32 cellular contexts compared by ENCODE assay signal in genomic region chr20:46741924-46742692, GRCh38. TPM values are rescaled to one million over a fixed set of nuclear protein-coding genes. Genes with fewer than 3 reads are reported as not detected.
"Had no signal": no experiment of that assay in that cellular context is flagged by ENCODE, and none has a peak within 500 bp of the region (broad histone marks: within the 10 kb centered on the region; RNA-seq: fewer than 3 reads in every experiment).

No MANE protein-coding gene starts in this region.

- H3K27ac Mint-ChIP-seq: activated CD4-positive, alpha-beta T cell treated with anti-CD3 and anti-CD28 coated beads for 36 hours; activated CD4-positive, alpha-beta T cell treated with anti-CD3 and anti-CD28 coated beads, Interleukin-2, amount 10 ng/mL, durations not matched to agents 7 days and 5 days; activated CD8-positive, alpha-beta T cell treated with anti-CD3 and anti-CD28 coated beads, Interleukin-2, amount 10 ng/mL, durations not matched to agents 7 days and 5 days; activated naive CD4-positive, alpha-beta T cell treated with anti-CD3 and anti-CD28 coated beads, Interleukin-2, amount 50 U/mL, for 24 hours; activated naive CD8-positive, alpha-beta T cell treated with anti-CD3 and anti-CD28 coated beads, Interleukin-2, amount 10 ng/mL, durations not matched to agents 7 days and 5 days; activated T-cell treated with anti-CD3 and anti-CD28 coated beads, Interleukin-2, amount 50 U/mL, for 24 hours; activated T-helper 2 cell treated with anti-CD3 and anti-CD28 coated beads, Interferon-gamma antibody, Interleukin-2, Interleukin-4, amounts not matched to agents 10 μg/mL and 5 μg/mL and 100 μg/mL, durations not matched to agents 14 hours and 24 hours and 36 hours; T-helper 1 cell treated with Interleukin-12 subunit alpha and Interleukin-12 subunit beta and Interleukin-4 antibody, amounts not matched to agents 30 μg/mL and 1 μg/mL, for 36 hours; T-helper 2 cell treated with Interferon-gamma antibody and Interleukin-4, amounts not matched to agents 5 μg/mL and 100 μg/mL, for 36 hours had no signal

- H3K9me3 ChIP-seq: ascending aorta, Peyer's patch, SJSA1, SK-N-SH had no signal

- H3K4me2 ChIP-seq: SK-N-SH had no signal

- H3K9me3 Mint-ChIP-seq: activated naive CD4-positive, alpha-beta T cell treated with anti-CD3 and anti-CD28 coated beads, Interleukin-2, amount 50 U/mL, for 24 hours; activated naive CD8-positive, alpha-beta T cell treated with anti-CD3 and anti-CD28 coated beads, Interleukin-2, amount 10 ng/mL, durations not matched to agents 7 days and 5 days; activated T-cell treated with anti-CD3 and anti-CD28 coated beads, Interleukin-2, amount 50 U/mL, for 24 hours; activated T-helper 2 cell treated with anti-CD3 and anti-CD28 coated beads, Interferon-gamma antibody, Interleukin-2, Interleukin-4, amounts not matched to agents 10 μg/mL and 5 μg/mL and 100 μg/mL, durations not matched to agents 14 hours and 24 hours and 36 hours; central memory CD8-positive, alpha-beta T cell; T-helper 1 cell treated with Interleukin-12 subunit alpha and Interleukin-12 subunit beta and Interleukin-4 antibody, amounts not matched to agents 30 μg/mL and 1 μg/mL, for 36 hours; T-helper 2 cell treated with Interferon-gamma antibody and Interleukin-4, amounts not matched to agents 5 μg/mL and 100 μg/mL, for 36 hours had no signal

- DNase-seq: activated CD4-positive, alpha-beta T cell treated with anti-CD3 and anti-CD28 coated beads for 36 hours; activated CD4-positive, alpha-beta T cell treated with anti-CD3 and anti-CD28 coated beads, Interleukin-2, amount 10 ng/mL, durations not matched to agents 7 days and 5 days; activated CD4-positive, alpha-beta T cell treated with anti-CD3 and anti-CD28 coated beads, Interleukin-2, amount 50 U/mL, for 48 hours; activated CD8-positive, alpha-beta T cell treated with anti-CD3 and anti-CD28 coated beads, Interleukin-2, amount 10 ng/mL, durations not matched to agents 7 days and 5 days; activated gamma-delta T cell; activated naive CD4-positive, alpha-beta T cell treated with Interleukin-2 at 50 U/mL for 16 hours; activated naive CD8-positive, alpha-beta T cell treated with anti-CD3 and anti-CD28 coated beads, Interleukin-2, amount 10 ng/mL, durations not matched to agents 7 days and 5 days; activated T-cell treated with anti-CD3 and anti-CD28 coated beads, Interleukin-2, amount 50 U/mL, for 24 hours; amygdala; Karpas-422; MG63; NCI-H1048; NCI-H1105 treated with DMSO at 0.1 percent for 48 hours; NCI-H1436; NCI-H1694; NCI-H1930; NCI-H2081 treated with DMSO at 0.1 percent for 48 hours; NCI-H510A; NCI-H526; NCI-H748 treated with DMSO at 0.1 percent for 48 hours; Peyer's patch; RPMI8226; SHP77 treated with DMSO at 0.1 percent for 48 hours; SK-N-SH had no signal

- H3K27ac ChIP-seq: ascending aorta, cardiac muscle cell, Peyer's patch, SJSA1 had no signal

- H3K4me1 ChIP-seq: ascending aorta, Peyer's patch, SJSA1 had no signal

- H3K4me3 Mint-ChIP-seq: activated CD4-positive, alpha-beta T cell treated with anti-CD3 and anti-CD28 coated beads for 36 hours; activated CD4-positive, alpha-beta T cell treated with anti-CD3 and anti-CD28 coated beads, Interleukin-2, amount 10 ng/mL, durations not matched to agents 7 days and 5 days; activated CD8-positive, alpha-beta T cell treated with anti-CD3 and anti-CD28 coated beads, Interleukin-2, amount 10 ng/mL, durations not matched to agents 7 days and 5 days; activated naive CD4-positive, alpha-beta T cell treated with anti-CD3 and anti-CD28 coated beads, Interleukin-2, amount 50 U/mL, for 24 hours; activated naive CD8-positive, alpha-beta T cell treated with anti-CD3 and anti-CD28 coated beads, Interleukin-2, amount 10 ng/mL, durations not matched to agents 7 days and 5 days; activated T-cell treated with anti-CD3 and anti-CD28 coated beads, Interleukin-2, amount 50 U/mL, for 24 hours; central memory CD8-positive, alpha-beta T cell; T-helper 1 cell treated with Interleukin-12 subunit alpha and Interleukin-12 subunit beta and Interleukin-4 antibody, amounts not matched to agents 30 μg/mL and 1 μg/mL, for 36 hours; T-helper 2 cell treated with Interferon-gamma antibody and Interleukin-4, amounts not matched to agents 5 μg/mL and 100 μg/mL, for 36 hours had no signal

- H3K4me1 Mint-ChIP-seq: activated CD4-positive, alpha-beta T cell treated with anti-CD3 and anti-CD28 coated beads for 36 hours; activated CD4-positive, alpha-beta T cell treated with anti-CD3 and anti-CD28 coated beads, Interleukin-2, amount 10 ng/mL, durations not matched to agents 7 days and 5 days; activated naive CD4-positive, alpha-beta T cell treated with anti-CD3 and anti-CD28 coated beads, Interleukin-2, amount 50 U/mL, for 24 hours; central memory CD8-positive, alpha-beta T cell had no signal

- ATAC-seq: activated CD4-positive, alpha-beta T cell treated with anti-CD3 and anti-CD28 coated beads for 36 hours; activated CD8-positive, alpha-beta T cell treated with anti-CD3 and anti-CD28 coated beads, Interleukin-2, amount 10 ng/mL, durations not matched to agents 7 days and 5 days had no signal

- H3K9ac ChIP-seq: SK-N-SH had no signal

- H3K27me3 ChIP-seq: ascending aorta, MG63, Peyer's patch had no signal

- H3K36me3 Mint-ChIP-seq: activated naive CD4-positive, alpha-beta T cell treated with anti-CD3 and anti-CD28 coated beads, Interleukin-2, amount 50 U/mL, for 24 hours; activated naive CD8-positive, alpha-beta T cell treated with anti-CD3 and anti-CD28 coated beads, Interleukin-2, amount 10 ng/mL, durations not matched to agents 7 days and 5 days had no signal

RNA-seq across cellular contexts. Expression of gene SLC2A10, which starts 32.7 kb away (rescaled TPM):
- total RNA-seq: activated CD4-positive, alpha-beta T cell treated with anti-CD3 and anti-CD28 coated beads for 36 hours; activated CD4-positive, alpha-beta T cell treated with anti-CD3 and anti-CD28 coated beads, Interleukin-2, amount 10 ng/mL, durations not matched to agents 7 days and 5 days; activated CD8-positive, alpha-beta T cell treated with anti-CD3 and anti-CD28 coated beads, Interleukin-2, amount 10 ng/mL, durations not matched to agents 7 days and 5 days; activated naive CD8-positive, alpha-beta T cell treated with anti-CD3 and anti-CD28 coated beads, Interleukin-2, amount 10 ng/mL, durations not matched to agents 7 days and 5 days; activated T-helper 2 cell treated with anti-CD3 and anti-CD28 coated beads, Interferon-gamma antibody, Interleukin-2, Interleukin-4, amounts not matched to agents 10 μg/mL and 5 μg/mL and 100 μg/mL, durations not matched to agents 14 hours and 24 hours and 36 hours had no signal
